ENCODE assay signal across 8 cellular contexts in genomic region chr3:152302521-152303021, GRCh38. TPM values are rescaled to one million over a fixed set of nuclear protein-coding genes. Genes with fewer than 3 reads are reported as not detected.
DNase-seq lines count a peak whose midpoint lies in the region; ATAC-seq and TF ChIP-seq lines count a peak whose summit lies in the region.

No MANE protein-coding gene starts in this region.

- H3K9me3 ChIP-seq in CD4-positive, alpha-beta memory T cell (ENCODE audit: control insufficient read depth in 1 of 2, low read length in 2 of 2): no peaks in the 10 kb centered on the region
- H3K9me3 ChIP-seq in suprapubic skin: no peaks in the 10 kb centered on the region
- H3K9me3 ChIP-seq in BE2C: no peaks in the 10 kb centered on the region

- no peak overlapping the region for H3K4me3 ChIP-seq in CD4-positive, alpha-beta memory T cell (ENCODE audit: low read length in 2 of 2)
- H3K4me3 ChIP-seq in suprapubic skin (peak overlapping the region; percentile 19), BE2C (ENCODE audit: low read depth, low read length) (no peak overlapping the region)

- peaks cover 100% of the 10 kb centered on the region for H3K4me1 ChIP-seq in CD4-positive, alpha-beta memory T cell (ENCODE audit: insufficient read depth, low read length)
- H3K4me1 ChIP-seq in suprapubic skin (peaks cover 97% of the 10 kb centered on the region), BE2C (peaks cover 9% of the 10 kb centered on the region)

- no peaks in the 10 kb centered on the region for H3K27me3 Mint-ChIP-seq in CD4-positive, alpha-beta memory T cell
- no peaks in the 10 kb centered on the region for H3K27me3 Mint-ChIP-seq in activated CD8-positive, alpha-beta T cell treated with anti-CD3 and anti-CD28 coated beads, Interleukin-2, amount 10 ng/mL, durations not matched to agents 7 days and 5 days (ENCODE audit: low read depth)

- TF ChIP-seq CTCF in GM20000 (IDR thresholded peaks at IDR 0.05; ENCODE audit: extremely low read depth, missing control alignments) (no peak), suprapubic skin (IDR thresholded peaks at IDR 0.05) (no peak), BE2C (IDR thresholded peaks at IDR 0.05; ENCODE audit: low read depth, low read length) (no peak)

- intact Hi-C loops in CD4-positive, alpha-beta memory T cell (cut with micrococcal nuclease): loop anchor here (2.0 to 10.0 kb wide), 3 partner anchors 16 to 142 kb away; no protein-coding TSS in a partner anchor

- 11% methylated on average over 4 of the region's 4 CpGs for WGBS in suprapubic skin

- H3K36me3 ChIP-seq in CD4-positive, alpha-beta memory T cell (ENCODE audit: insufficient read depth, low read length): peaks cover 23% of the 10 kb centered on the region
- H3K36me3 ChIP-seq in suprapubic skin: no peaks in the 10 kb centered on the region
- H3K36me3 ChIP-seq in BE2C: peaks cover 4% of the 10 kb centered on the region; the same call in 1 of the 2 replicates

- peak overlapping the region; percentile 74 to 96 (median 88) for H3K27ac Mint-ChIP-seq in CD4-positive, alpha-beta memory T cell
- H3K27ac Mint-ChIP-seq in activated CD8-positive, alpha-beta T cell treated with anti-CD3 and anti-CD28 coated beads, Interleukin-2, amount 10 ng/mL, durations not matched to agents 7 days and 5 days: peak overlapping the region; percentile 18

- CTCF ChIA-PET in CD4-positive, alpha-beta memory T cell (lab: Charles Lee; ENCODE audit: partially characterized antibody): interaction anchor here (0.6 to 1.5 kb wide), 3 partner anchors 17 to 231 kb away, joined by 3 to 4 read pairs (median 3); no protein-coding TSS in a partner anchor
- CTCF ChIA-PET in activated CD8-positive, alpha-beta T cell treated with anti-CD3 and anti-CD28 coated beads, Interleukin-2, amount 10 ng/mL, durations not matched to agents 7 days and 5 days (lab: Charles Lee): interaction anchor here (1.2 to 1.5 kb wide), 3 partner anchors 11 to 384 kb away, joined by 3 to 6 read pairs (median 3); no protein-coding TSS in a partner anchor

- H3K36me3 Mint-ChIP-seq in CD4-positive, alpha-beta memory T cell: peaks cover 31 to 64% of the 10 kb centered on the region in 2 donors
- H3K36me3 Mint-ChIP-seq in activated CD8-positive, alpha-beta T cell treated with anti-CD3 and anti-CD28 coated beads, Interleukin-2, amount 10 ng/mL, durations not matched to agents 7 days and 5 days (ENCODE audit: low read depth): peaks cover 59% of the 10 kb centered on the region

- peak in 3 of 5 donors; percentile 32 to 57 (median 42) for DNase-seq in CD4-positive, alpha-beta memory T cell
- DNase-seq in GM20000 (ENCODE audit: low spot score) (peak; percentile 15), hippocampal formation (lab: John Stamatoyannopoulos, UW) (peak; percentile 11 to 50), suprapubic skin (ENCODE audit: low spot score in 2 of 2) (no peak), BE2C (no peak)
- no peak for DNase-seq in activated CD8-positive, alpha-beta T cell treated with anti-CD3 and anti-CD28 coated beads, Interleukin-2, amount 10 ng/mL, durations not matched to agents 7 days and 5 days
- no peak for DNase-seq in stimulated activated CD4-positive, alpha-beta T cell treated with anti-CD3 and anti-CD28 coated beads, Interleukin-15, amount 100 ng/mL, for 24 hours

- H3K9me3 Mint-ChIP-seq in CD4-positive, alpha-beta memory T cell: no peaks in the 10 kb centered on the region
- no peaks in the 10 kb centered on the region for H3K9me3 Mint-ChIP-seq in activated CD8-positive, alpha-beta T cell treated with anti-CD3 and anti-CD28 coated beads, Interleukin-2, amount 10 ng/mL, durations not matched to agents 7 days and 5 days (ENCODE audit: insufficient read depth)

- POLR2A ChIA-PET in CD4-positive, alpha-beta memory T cell (lab: Charles Lee; ENCODE audit: partially characterized antibody): interaction anchor here (0.7 to 4.5 kb wide), 12 partner anchors 9 to 114 kb away, joined by 3 to 32 read pairs (median 4); partner anchors contain the start of gene MBNL1
- POLR2A ChIA-PET in activated CD8-positive, alpha-beta T cell treated with anti-CD3 and anti-CD28 coated beads, Interleukin-2, amount 10 ng/mL, durations not matched to agents 7 days and 5 days (lab: Charles Lee): interaction anchor here (0.6 to 2.0 kb wide), 2 partner anchors 33 to 363 kb away, joined by 3 to 10 read pairs; partner anchors contain the start of gene MBNL1

- peak overlapping the region; percentile 17 to 75 (median 59) for H3K4me3 Mint-ChIP-seq in CD4-positive, alpha-beta memory T cell
- peak overlapping the region; percentile 15 for H3K4me3 Mint-ChIP-seq in activated CD8-positive, alpha-beta T cell treated with anti-CD3 and anti-CD28 coated beads, Interleukin-2, amount 10 ng/mL, durations not matched to agents 7 days and 5 days

- no peaks in the 10 kb centered on the region for H3K27me3 ChIP-seq in CD4-positive, alpha-beta memory T cell (ENCODE audit: insufficient read depth, low read length)
- H3K27me3 ChIP-seq in suprapubic skin (no peaks in the 10 kb centered on the region), BE2C (no peaks in the 10 kb centered on the region)

- TF ChIP-seq EP300 in suprapubic skin (IDR thresholded peaks at IDR 0.05): no peak

- ATAC-seq in HG03460 (IDR thresholded peaks at IDR 0.05; ENCODE audit: unreplicated experiment): peak; percentile 62
- ATAC-seq in activated CD8-positive, alpha-beta T cell treated with anti-CD3 and anti-CD28 coated beads, Interleukin-2, amount 10 ng/mL, durations not matched to agents 7 days and 5 days: peak; percentile 62

- TF ChIP-seq POLR2A in suprapubic skin (IDR thresholded peaks at IDR 0.05): no peak

- H3K27ac ChIP-seq in CD4-positive, alpha-beta memory T cell (ENCODE audit: low read depth, low read length): peak overlapping the region; percentile 46
- H3K27ac ChIP-seq in suprapubic skin: peak overlapping the region; percentile 73

- H3K4me1 Mint-ChIP-seq in CD4-positive, alpha-beta memory T cell: peaks cover 69 to 92% (median 81%) of the 10 kb centered on the region in 4 donors
- H3K4me1 Mint-ChIP-seq in activated CD8-positive, alpha-beta T cell treated with anti-CD3 and anti-CD28 coated beads, Interleukin-2, amount 10 ng/mL, durations not matched to agents 7 days and 5 days (ENCODE audit: low read depth): peaks cover 78% of the 10 kb centered on the region

RNA-seq across cellular contexts. Expression of gene MBNL1, which starts 33.8 kb away (rescaled TPM):
- 100 to 1,000 TPM; 420 to 430 TPM for total RNA-seq in CD4-positive, alpha-beta memory T cell
- polyA plus RNA-seq in CD4-positive, alpha-beta memory T cell: 100 to 1,000 TPM; 289 to 302 TPM
- 100 to 1,000 TPM; 469 to 504 TPM for total RNA-seq in activated CD8-positive, alpha-beta T cell treated with anti-CD3 and anti-CD28 coated beads, Interleukin-2, amount 10 ng/mL, durations not matched to agents 7 days and 5 days
- total RNA-seq in suprapubic skin: 100 to 1,000 TPM; 258 to 478 (median 320) TPM
- polyA plus RNA-seq in BE2C (2012; ENCODE audit: insufficient read depth, insufficient read length, low read depth): 41.6 TPM

Comparison
In these comparisons a context has a peak if more than half of its experiments do, and no peak if none do; other contexts are left out.
1. DNase-seq: peak in CD4-positive, alpha-beta memory T cell (3 of 5), GM20000 (single experiment) and hippocampal formation (2 of 2); none in activated CD8-positive, alpha-beta T cell treated with anti-CD3 and anti-CD28 coated beads, Interleukin-2, amount 10 ng/mL, durations not matched to agents 7 days and 5 days (single experiment), suprapubic skin (0 of 2), BE2C (single experiment) and stimulated activated CD4-positive, alpha-beta T cell treated with anti-CD3 and anti-CD28 coated beads, Interleukin-15, amount 100 ng/mL, for 24 hours (single experiment).